In the genomic region with DNA sequence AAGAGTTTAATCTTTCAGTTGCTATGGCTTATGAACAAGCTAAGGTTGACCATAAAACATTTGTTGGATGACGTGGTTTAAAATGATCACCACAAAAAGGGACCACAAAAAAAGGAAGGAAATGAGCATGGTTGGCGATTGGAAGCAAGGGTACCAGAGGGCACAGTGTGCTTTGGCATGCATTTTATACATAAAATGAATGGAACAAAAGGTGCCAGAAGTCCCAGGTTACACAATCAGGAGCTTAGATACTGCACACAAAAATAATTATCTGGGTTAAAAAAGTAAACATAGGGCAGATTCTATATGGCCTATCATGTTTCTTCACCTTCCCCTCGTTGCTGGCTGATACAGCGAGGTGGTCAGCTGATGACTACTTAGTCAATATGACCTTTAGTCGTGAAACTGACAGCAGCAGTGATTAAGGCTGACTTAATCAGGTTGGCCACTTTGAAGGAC, we compare ENCODE assay signal across 8 cellular contexts. TPM values are rescaled to one million over a fixed set of nuclear protein-coding genes. Genes with fewer than 3 reads are reported as not detected.
DNase-seq lines count a peak whose midpoint lies in the region; ATAC-seq and TF ChIP-seq lines count a peak whose summit lies in the region.
"Had no signal": no experiment of that assay in that cellular context is flagged by ENCODE, and none has a peak within 500 bp of the region (broad histone marks: within the 10 kb centered on the region; RNA-seq: fewer than 3 reads in every experiment).

No MANE protein-coding gene starts in this region.

- H2AFZ ChIP-seq in smooth muscle cell (ENCODE audit: low read depth): no peak overlapping the region

- H3K36me3 ChIP-seq in endodermal cell (ENCODE audit: control insufficient read depth, insufficient read depth, low read length) (peaks cover 87% of the 10 kb centered on the region), smooth muscle cell (ENCODE audit: low read depth) (peaks cover 17% of the 10 kb centered on the region)

- ATAC-seq in GM21529 (IDR thresholded peaks at IDR 0.05; ENCODE audit: unreplicated experiment) (peak; percentile 54), GM21717 (IDR thresholded peaks at IDR 0.05; ENCODE audit: unreplicated experiment) (no peak)
- ATAC-seq: T-helper 17 cell had no signal

- DNase-seq in NCI-H146 treated with DMSO at 0.1 percent for 48 hours (lab: John Stamatoyannopoulos, UW; ENCODE audit: unreplicated experiment) (peak; percentile 79), endodermal cell (no peak), smooth muscle cell (lab: John Stamatoyannopoulos, UW; ENCODE audit: unreplicated experiment) (no peak), NCI-H524 treated with DMSO at 0.1 percent for 48 hours (lab: John Stamatoyannopoulos, UW) (no peak)
- no peak for DNase-seq in stimulated activated CD4-positive, alpha-beta T cell treated with anti-CD3 and anti-CD28 coated beads, Interleukin-4, amount 100 ng/mL, for 1 hour
- DNase-seq: T-helper 17 cell had no signal

- H4K20me1 ChIP-seq in smooth muscle cell (ENCODE audit: low read depth): no peaks in the 10 kb centered on the region

- no peak overlapping the region for H3K4me3 Mint-ChIP-seq in endodermal cell
- H3K4me3 Mint-ChIP-seq: T-helper 17 cell had no signal

- H3K4me3 ChIP-seq in endodermal cell (ENCODE audit: low read length) (no peak overlapping the region), smooth muscle cell (no peak overlapping the region)

- no peaks in the 10 kb centered on the region for H3K27me3 Mint-ChIP-seq in endodermal cell (ENCODE audit: insufficient read depth)
- H3K27me3 Mint-ChIP-seq: T-helper 17 cell had no signal

- WGBS in endodermal cell (ENCODE audit: insufficient coverage in 1 of 2, insufficient read length in 1 of 2), 2 experiments: 84 to 96% methylated on average over 3 to 5 of the region's 5 CpGs
- WGBS in smooth muscle cell (ENCODE audit: low lambda C conversion rate): 65% methylated on average over 5 of the region's 5 CpGs

- no peak for TF ChIP-seq CTCF in endodermal cell (conservative IDR thresholded peaks at IDR 0.05)
- no peak for TF ChIP-seq CTCF in smooth muscle cell (IDR thresholded peaks at IDR 0.05; ENCODE audit: borderline replicate concordance, insufficient read depth, poor library complexity, severe bottlenecking)

- peak overlapping the region; percentile 69 for H3K4me2 ChIP-seq in smooth muscle cell

- H3K9me3 ChIP-seq in endodermal cell (ENCODE audit: control insufficient read depth, low read length) (no peaks in the 10 kb centered on the region), smooth muscle cell (replicated peaks; ENCODE audit: low read depth) (no peaks in the 10 kb centered on the region)

- H3K9ac ChIP-seq in endodermal cell (ENCODE audit: extremely low read depth, low read length, poor library complexity, severe bottlenecking): no peak overlapping the region
- H3K9ac ChIP-seq in smooth muscle cell (ENCODE audit: low read depth): peak overlapping the region; percentile 32

- no peaks in the 10 kb centered on the region for H3K9me3 Mint-ChIP-seq in endodermal cell

- H3K27me3 ChIP-seq in endodermal cell (ENCODE audit: control insufficient read depth, insufficient read depth, low read length, poor library complexity, severe bottlenecking) (no peaks in the 10 kb centered on the region), smooth muscle cell (ENCODE audit: low read depth) (no peaks in the 10 kb centered on the region)

- H3F3A ChIP-seq in smooth muscle cell (ENCODE audit: low read depth): peaks cover 4% of the 10 kb centered on the region

- peaks cover 9% of the 10 kb centered on the region for H3K4me1 ChIP-seq in endodermal cell (ENCODE audit: control insufficient read depth, insufficient read depth, low read length)
- H3K4me1 ChIP-seq in smooth muscle cell (ENCODE audit: low read depth): peaks cover 6% of the 10 kb centered on the region

- H3K36me3 Mint-ChIP-seq in endodermal cell (ENCODE audit: low read depth): peaks cover 51% of the 10 kb centered on the region

- H3K27ac ChIP-seq in endodermal cell (ENCODE audit: low read depth, low read length) (no peak overlapping the region), smooth muscle cell (ENCODE audit: low read depth) (peak overlapping the region; percentile 81)

- H3K27ac Mint-ChIP-seq in endodermal cell: peak overlapping the region; percentile 26
- H3K27ac Mint-ChIP-seq: T-helper 17 cell had no signal

- H3K79me2 ChIP-seq in smooth muscle cell (ENCODE audit: low read depth): no peaks in the 10 kb centered on the region

- H3K4me1 Mint-ChIP-seq in endodermal cell: peaks cover 17% of the 10 kb centered on the region

RNA-seq across cellular contexts. Expression of a gene that starts 50.7 kb away (rescaled TPM):
- 100 to 1,000 TPM; 111 to 142 TPM for total RNA-seq in endodermal cell
- 93.2 TPM for polyA plus RNA-seq in endodermal cell (2013, experiment 1 of 2)
- polyA plus RNA-seq in endodermal cell (2013, experiment 2 of 2): 84.6 TPM
- 51.9 and 59.1 TPM in 2 replicates for total RNA-seq in smooth muscle cell
- polyA plus RNA-seq in smooth muscle cell: 40.9 and 43.0 TPM in 2 replicates

RNA-seq across cellular contexts. Expression of a gene that starts 58.8 kb away (rescaled TPM):
- total RNA-seq in endodermal cell: 10 to 100 TPM; 23.8 to 45.5 TPM
- polyA plus RNA-seq in endodermal cell (2013, experiment 1 of 2): 15.0 TPM
- 15.1 TPM for polyA plus RNA-seq in endodermal cell (2013, experiment 2 of 2)
- 11.7 and 12.2 TPM in 2 replicates for total RNA-seq in smooth muscle cell
- 8.1 and 11.0 TPM in 2 replicates for polyA plus RNA-seq in smooth muscle cell
- total RNA-seq: T-helper 17 cell had no signal
